11 cellular contexts compared by ENCODE assay signal in genomic region chr22:22171357-22172218, GRCh38.
DNase-seq lines count a peak whose midpoint lies in the region; ATAC-seq, FAIRE-seq and TF ChIP-seq lines count a peak whose summit lies in the region.
"Had no signal": no experiment of that assay in that cellular context is flagged by ENCODE, and none has a peak within 500 bp of the region (broad histone marks: within the 10 kb centered on the region; RNA-seq: fewer than 3 reads in every experiment).

No MANE protein-coding gene starts in this region.

- ATAC-seq in gastrocnemius medialis (no peak), GM21390 (IDR thresholded peaks at IDR 0.05; ENCODE audit: unreplicated experiment) (no peak)

- H3K9me3 ChIP-seq in astrocyte (ENCODE audit: insufficient read depth, low read depth, low read length), result no peaks in the 10 kb centered on the region
- no peaks in the 10 kb centered on the region for H3K9me3 ChIP-seq in gastrocnemius medialis

- no peaks in the 10 kb centered on the region for H4K20me1 ChIP-seq in astrocyte (ENCODE audit: insufficient read depth, low read length)

- H3K36me3 Mint-ChIP-seq in HFFc6 (ENCODE audit: low read depth) (no peaks in the 10 kb centered on the region), astrocyte (ENCODE audit: low read depth, unreplicated experiment) (no peaks in the 10 kb centered on the region)
- no peaks in the 10 kb centered on the region for H3K36me3 Mint-ChIP-seq in activated naive CD8-positive, alpha-beta T cell treated with anti-CD3 and anti-CD28 coated beads for 36 hours
- H3K36me3 Mint-ChIP-seq: brain had no signal

- H3K9me3 Mint-ChIP-seq in HFFc6 (no peaks in the 10 kb centered on the region), astrocyte (ENCODE audit: unreplicated experiment) (peaks cover 1% of the 10 kb centered on the region)
- H3K9me3 Mint-ChIP-seq in activated naive CD8-positive, alpha-beta T cell treated with anti-CD3 and anti-CD28 coated beads for 36 hours, result no peaks in the 10 kb centered on the region

- H2AFZ ChIP-seq in astrocyte (ENCODE audit: low read depth, low read length), result no peak overlapping the region

- H3K9ac ChIP-seq in astrocyte (ENCODE audit: low read length), result no peak overlapping the region

- H3K4me1 ChIP-seq in astrocyte (ENCODE audit: insufficient read depth, low read length) (no peaks in the 10 kb centered on the region), gastrocnemius medialis (peaks cover 0 to 3% of the 10 kb centered on the region in 2 donors)

- H3K79me2 ChIP-seq in astrocyte (ENCODE audit: insufficient read depth, low read length), result no peaks in the 10 kb centered on the region

- H3K27ac ChIP-seq in C4-2B (no peak overlapping the region), astrocyte (ENCODE audit: low read depth, low read length) (no peak overlapping the region), gastrocnemius medialis (no peak overlapping the region)

- H3K27me3 Mint-ChIP-seq in HFFc6 (ENCODE audit: insufficient read depth) (peaks cover 7% of the 10 kb centered on the region; the same call in 1 of the 2 replicates), astrocyte (ENCODE audit: low read depth, unreplicated experiment) (peaks cover 78% of the 10 kb centered on the region)
- H3K27me3 Mint-ChIP-seq in activated naive CD8-positive, alpha-beta T cell treated with anti-CD3 and anti-CD28 coated beads for 36 hours, result peaks cover 10% of the 10 kb centered on the region

- intact Hi-C loops in gastrocnemius medialis (cut with DNase I; ENCODE audit: low total_unique reads), result no loop called here

- no peak overlapping the region for H3K4me2 ChIP-seq in astrocyte (ENCODE audit: low read length)

- no peak for TF ChIP-seq POLR2A in gastrocnemius medialis (IDR thresholded peaks at IDR 0.05)

- FAIRE-seq in astrocyte (lab: Jason Lieb, UNC), result no peak

- H3K36me3 ChIP-seq in astrocyte (ENCODE audit: insufficient read depth, low read length) (no peaks in the 10 kb centered on the region), gastrocnemius medialis (no peaks in the 10 kb centered on the region)

- DNase-seq in HFFc6 (no peak), astrocyte (ENCODE audit: low read depth) (no peak), left kidney (ENCODE audit: low read depth, low spot score) (peak; percentile 44), gastrocnemius medialis (no peak)
- DNase-seq in activated naive CD8-positive, alpha-beta T cell treated with anti-CD3 and anti-CD28 coated beads for 36 hours, result no peak
- no peak for DNase-seq in central memory CD4-positive, alpha-beta T cell
- DNase-seq: EL; NK-92 treated with Interleukin-12 subunit alpha and Interleukin-12 subunit beta, amount 100 ng/mL, for 24 hours had no signal

- H3K4me3 Mint-ChIP-seq in HFFc6 (no peak overlapping the region), astrocyte (ENCODE audit: unreplicated experiment) (no peak overlapping the region)
- H3K4me3 Mint-ChIP-seq in activated naive CD8-positive, alpha-beta T cell treated with anti-CD3 and anti-CD28 coated beads for 36 hours, result no peak overlapping the region
- H3K4me3 Mint-ChIP-seq: brain had no signal

- peak; percentile 60 for TF ChIP-seq CTCF in C4-2B (conservative IDR thresholded peaks at IDR 0.05)
- TF ChIP-seq CTCF in HFFc6 (IDR thresholded peaks at IDR 0.05), result peak; percentile 71
- TF ChIP-seq CTCF in astrocyte (IDR thresholded peaks at IDR 0.05; ENCODE audit: insufficient read depth, low read depth, low read length), result peak; percentile 31
- TF ChIP-seq CTCF in gastrocnemius medialis (IDR thresholded peaks at IDR 0.05 in 4 of 5, conservative IDR thresholded peaks at IDR 0.05 in 1 of 5), result no peak

- H3K27me3 ChIP-seq in astrocyte (ENCODE audit: insufficient read depth, low read length) (peaks cover 5% of the 10 kb centered on the region), gastrocnemius medialis (peaks cover 0 to 4% (median 0%) of the 10 kb centered on the region in 3 donors)

- H3K4me1 Mint-ChIP-seq in HFFc6 (ENCODE audit: low read depth), result 0 out of 2 replicates have a peak, but pooled peaks cover 4% of the 10 kb centered on the region
- H3K4me1 Mint-ChIP-seq in astrocyte (ENCODE audit: low read depth, unreplicated experiment), result no peaks in the 10 kb centered on the region
- H3K4me1 Mint-ChIP-seq in activated naive CD8-positive, alpha-beta T cell treated with anti-CD3 and anti-CD28 coated beads for 36 hours, result peaks cover 15% of the 10 kb centered on the region

- H3K4me3 ChIP-seq in astrocyte (ENCODE audit: insufficient read depth, low read depth, low read length) (no peak overlapping the region), gastrocnemius medialis (no peak overlapping the region)

- in situ Hi-C loops in gastrocnemius medialis (cut with MboI; ENCODE audit: low sequenced_read_pairs in 4 of 4), result no loop called here

- H3K27ac Mint-ChIP-seq in HFFc6 (no peak overlapping the region), astrocyte (ENCODE audit: unreplicated experiment) (no peak overlapping the region)
- no peak overlapping the region for H3K27ac Mint-ChIP-seq in activated naive CD8-positive, alpha-beta T cell treated with anti-CD3 and anti-CD28 coated beads for 36 hours
- H3K27ac Mint-ChIP-seq: brain had no signal

Comparison
In these comparisons a context has a peak if more than half of its experiments do, and no peak if none do; other contexts are left out.
1. CTCF ChIP-seq: peak in C4-2B (single experiment), HFFc6 (single experiment) and astrocyte (single experiment); none in gastrocnemius medialis (0 of 5).